ENCODE assay signal across 1 cellular context in the genomic region with DNA sequence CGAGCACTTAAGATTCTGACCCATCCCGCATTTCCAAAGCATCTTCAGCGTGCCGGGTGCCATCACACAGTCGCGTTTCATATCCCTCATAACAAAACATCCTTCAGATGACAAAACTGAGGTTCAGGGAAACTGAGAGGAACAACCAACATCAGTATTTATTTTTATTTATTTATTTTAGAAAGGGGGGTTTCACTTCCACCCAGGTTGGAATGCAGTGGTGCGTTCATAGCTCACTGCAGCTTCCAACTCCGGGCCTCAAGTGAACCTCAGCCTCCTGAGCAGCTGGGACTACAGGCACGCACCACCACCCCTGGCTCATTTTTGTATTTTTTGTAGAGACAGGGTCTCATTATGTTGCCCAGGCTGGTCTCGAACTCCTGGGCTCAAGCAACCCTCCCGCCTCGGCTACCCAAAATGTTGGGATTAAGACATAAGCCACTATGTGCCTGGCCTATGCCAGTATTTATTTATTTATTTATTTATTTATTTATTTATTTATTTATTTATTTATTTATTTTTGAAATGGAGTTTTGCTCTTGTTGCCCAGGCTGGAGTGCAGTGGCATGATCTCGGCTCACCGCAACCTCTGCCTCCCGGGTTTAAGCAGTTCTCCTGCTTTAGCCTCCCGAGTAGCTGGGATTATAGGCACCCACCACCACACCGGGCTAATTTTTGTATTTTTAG.
A peak's percentile ranks its signal among the peaks of the same experiment; 100 is the strongest.
TF ChIP-seq lines count a peak whose summit lies in the region.

No MANE protein-coding gene starts in this region.

TF ChIP-seq in GM12878, 131 proteins besides CTCF, POLR2A, EP300 and RAD21:
- TF ChIP-seq SPI1 (IDR thresholded peaks at IDR 0.05; ENCODE audit: borderline replicate concordance, insufficient read depth, low read depth, low read length) (peak; percentile 45; the same call in 1 of the 2 replicates), GABPA (IDR thresholded peaks at IDR 0.05; ENCODE audit: low read depth) (0 out of 2 replicates have a peak, but pooled peaks have one; percentile 16), MEF2A (IDR thresholded peaks at IDR 0.05; ENCODE audit: insufficient read depth, low read depth, low read length) (peak; percentile 41; the same call in 1 of the 2 replicates), BACH1 (IDR thresholded peaks at IDR 0.05; ENCODE audit: borderline replicate concordance) (0 out of 2 replicates have a peak, but pooled peaks have one; percentile 4)
